In the genomic region with DNA sequence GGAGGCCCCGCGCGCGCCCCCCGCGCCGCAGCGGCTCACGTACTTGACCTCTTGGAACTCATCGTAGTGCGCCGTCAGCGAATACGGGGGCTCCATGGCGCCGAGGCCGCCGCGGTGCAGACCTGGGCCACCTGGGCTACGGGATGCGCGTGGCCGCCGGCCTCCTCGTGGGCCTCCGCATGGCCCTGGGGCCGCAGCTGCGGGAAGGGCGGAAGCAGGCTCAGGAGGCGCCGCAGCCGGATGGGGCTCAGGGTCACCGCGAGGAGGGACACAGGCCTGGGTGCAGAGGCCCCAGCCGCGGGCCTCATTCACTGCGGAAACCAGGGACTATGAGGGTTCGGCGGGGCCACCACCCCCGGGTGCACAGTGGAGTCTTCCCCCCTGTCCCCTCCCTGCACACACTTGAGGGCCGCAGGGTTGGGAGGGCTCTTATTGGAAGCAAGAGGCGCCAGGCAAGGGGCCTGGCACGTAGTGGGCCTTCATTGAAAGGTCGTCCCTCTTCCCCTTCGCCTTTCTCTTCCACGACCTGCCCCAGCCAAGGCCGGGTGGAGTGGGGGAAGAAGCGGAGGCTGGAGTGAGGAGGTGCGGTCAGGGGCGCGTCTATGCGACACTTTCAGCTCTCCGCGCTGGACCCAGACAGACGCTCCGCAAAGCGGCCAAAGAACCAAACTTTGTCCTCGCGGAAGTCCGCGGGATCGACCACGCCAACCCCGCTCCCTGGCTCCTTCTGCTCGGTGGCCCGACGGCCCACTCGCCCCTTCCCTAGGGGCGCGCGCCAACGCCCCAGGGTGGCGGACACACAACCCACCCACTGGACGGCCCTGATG, we compare ENCODE assay signal across 13 cellular contexts. TPM values are rescaled to one million over a fixed set of nuclear protein-coding genes. Genes with fewer than 3 reads are reported as not detected.
DNase-seq lines count a peak whose midpoint lies in the region; ATAC-seq and TF ChIP-seq lines count a peak whose summit lies in the region.
"Had no signal": no experiment of that assay in that cellular context is flagged by ENCODE, and none has a peak within 500 bp of the region (broad histone marks: within the 10 kb centered on the region; RNA-seq: fewer than 3 reads in every experiment).

No MANE protein-coding gene starts in this region.

- H3K9me3 Mint-ChIP-seq in endodermal cell, result no peaks in the 10 kb centered on the region

- no peaks in the 10 kb centered on the region for H3K36me3 Mint-ChIP-seq in endodermal cell (ENCODE audit: low read depth)

- intact Hi-C loops in ovary (cut with DNase I), result no loop called here
- intact Hi-C loops in lower leg skin (cut with DNase I; ENCODE audit: low total_unique reads), result no loop called here

- 8 to 10% methylated on average over 14 to 74 of the region's 74 CpGs for WGBS in endodermal cell (ENCODE audit: insufficient coverage in 1 of 2, insufficient read length in 1 of 2), 2 experiments
- WGBS in ovary, 3 donors, result 2 to 7% (median 5%) methylated on average over 37 to 74 of the region's 74 CpGs
- 3 to 4% methylated on average over 27 to 73 of the region's 74 CpGs for WGBS in lower leg skin, 2 donors

- H3K4me3 ChIP-seq in BE2C (ENCODE audit: low read depth, low read length) (no peak overlapping the region), endodermal cell (ENCODE audit: low read length) (no peak overlapping the region), ovary (peak overlapping the region; percentile 7), lower leg skin (ENCODE audit: low read depth, poor library complexity, severe bottlenecking) (no peak overlapping the region)

- H3K36me3 ChIP-seq in BE2C (no peaks in the 10 kb centered on the region), ES-I3 (ENCODE audit: insufficient read depth, low read length) (no peaks in the 10 kb centered on the region), endodermal cell (ENCODE audit: control insufficient read depth, insufficient read depth, low read length) (no peaks in the 10 kb centered on the region), ovary (no peaks in the 10 kb centered on the region)

- H3K27me3 Mint-ChIP-seq in endodermal cell (ENCODE audit: insufficient read depth), result peaks cover 76% of the 10 kb centered on the region

- H3K9ac ChIP-seq in ES-I3 (ENCODE audit: low read depth, low read length) (peak overlapping the region; percentile 47), endodermal cell (ENCODE audit: extremely low read depth, low read length, poor library complexity, severe bottlenecking) (no peak overlapping the region)

- H3K27ac ChIP-seq in endodermal cell (ENCODE audit: low read depth, low read length) (no peak overlapping the region), ovary (no peak overlapping the region)
- H3K27ac ChIP-seq: foreskin keratinocyte had no signal

- H3K4me3 Mint-ChIP-seq in endodermal cell, result peak overlapping the region; percentile 51

- H3K27ac Mint-ChIP-seq in endodermal cell, result no peak overlapping the region

- DNase-seq in BE2C (peak; percentile 8), endodermal cell (peak; percentile 72), ovary (peak in 4 of 5 donors; percentile 23 to 48 (median 35)), NCI-H146 (lab: John Stamatoyannopoulos, UW) (no peak), lower leg skin (ENCODE audit: low spot score in 2 of 2) (no peak)
- DNase-seq: activated naive CD4-positive, alpha-beta T cell treated with Interleukin-2 at 50 U/mL for 16 hours; foreskin keratinocyte; NCI-H524 had no signal

- H3K4me1 Mint-ChIP-seq in endodermal cell, result peaks cover 7% of the 10 kb centered on the region

- ATAC-seq in HG03025 (IDR thresholded peaks at IDR 0.05; ENCODE audit: low FRiP score, unreplicated experiment), result no peak
- ATAC-seq: foreskin keratinocyte had no signal

- TF ChIP-seq POLR2A in ovary (IDR thresholded peaks at IDR 0.05), result no peak
- TF ChIP-seq POLR2A in lower leg skin (IDR thresholded peaks at IDR 0.05), result no peak

- TF ChIP-seq CTCF in BE2C (IDR thresholded peaks at IDR 0.05; ENCODE audit: low read depth, low read length) (no peak), endodermal cell (conservative IDR thresholded peaks at IDR 0.05) (no peak), ovary (IDR thresholded peaks at IDR 0.05) (no peak), lower leg skin (IDR thresholded peaks at IDR 0.05) (no peak)

- H3K4me1 ChIP-seq in BE2C (no peaks in the 10 kb centered on the region), ES-I3 (ENCODE audit: insufficient read depth, low read length) (peaks cover 12% of the 10 kb centered on the region), endodermal cell (ENCODE audit: control insufficient read depth, insufficient read depth, low read length) (no peaks in the 10 kb centered on the region), ovary (ENCODE audit: insufficient read depth) (no peaks in the 10 kb centered on the region)
- H3K4me1 ChIP-seq: foreskin keratinocyte had no signal

- H3K9me3 ChIP-seq in BE2C (no peaks in the 10 kb centered on the region), ES-I3 (ENCODE audit: control insufficient read depth, insufficient read depth, low read length) (no peaks in the 10 kb centered on the region), endodermal cell (ENCODE audit: control insufficient read depth, low read length) (no peaks in the 10 kb centered on the region), ovary (no peaks in the 10 kb centered on the region)

- H3K27me3 ChIP-seq in BE2C (peaks cover 51% of the 10 kb centered on the region), endodermal cell (ENCODE audit: control insufficient read depth, insufficient read depth, low read length, poor library complexity, severe bottlenecking) (peaks cover 76% of the 10 kb centered on the region), ovary (no peaks in the 10 kb centered on the region)

- TF ChIP-seq EP300 in ovary (IDR thresholded peaks at IDR 0.05), result no peak

RNA-seq across cellular contexts. Expression of gene ECEL1, which starts 0.9 kb away (rescaled TPM):
- 0.37 TPM for polyA plus RNA-seq in BE2C (2012; ENCODE audit: insufficient read depth, insufficient read length, low read depth)
- total RNA-seq in endodermal cell (1 to 10 TPM; 1.6 to 4.6 TPM), ovary (100 to 1,000 TPM in 2 of 7 donors, 10 to 100 TPM in 5; 34.8 to 251 (median 48.8) TPM), lower leg skin (under 1 TPM in 2 of 4 donors, not detected in 2; 0.10 to 0.39 TPM)
- polyA plus RNA-seq in endodermal cell (2013, experiment 1 of 2), result 16.1 TPM
- polyA plus RNA-seq in endodermal cell (2013, experiment 2 of 2), result 12.0 TPM
- polyA plus RNA-seq in ovary, result 10 to 100 TPM in 1 of 2 donors, 1 to 10 TPM in 1; 2.4 to 41.9 TPM
- total RNA-seq: foreskin keratinocyte, lung microvascular endothelial cell, M059J had no signal
- polyA plus RNA-seq: foreskin keratinocyte had no signal

RNA-seq across cellular contexts. Expression of gene ALPI, which starts 30.8 kb away (rescaled TPM):
- polyA plus RNA-seq in BE2C (2012; ENCODE audit: insufficient read depth, insufficient read length, low read depth), result not detected
- total RNA-seq in endodermal cell (not detected), ovary (under 1 TPM in 1 of 7 donors, not detected in 6; 0.72 TPM), lower leg skin (not detected)
- not detected for polyA plus RNA-seq in endodermal cell (2013, experiment 1 of 2)
- not detected for polyA plus RNA-seq in endodermal cell (2013, experiment 2 of 2)
- polyA plus RNA-seq in ovary, result not detected
- total RNA-seq: foreskin keratinocyte, lung microvascular endothelial cell, M059J, skeletal muscle tissue had no signal
- polyA plus RNA-seq: foreskin keratinocyte had no signal

RNA-seq across cellular contexts. Expression of gene PRSS56, which starts 33.4 kb away (rescaled TPM):
- polyA plus RNA-seq in BE2C (2012; ENCODE audit: insufficient read depth, insufficient read length, low read depth), result not detected
- total RNA-seq in endodermal cell, result not detected
- polyA plus RNA-seq in endodermal cell (2013, experiment 1 of 2), result 8.4 TPM
- polyA plus RNA-seq in endodermal cell (2013, experiment 2 of 2), result 3.4 TPM
- under 1 TPM in 2 of 7 donors, not detected in 5; 0.27 to 0.35 TPM for total RNA-seq in ovary
- polyA plus RNA-seq in ovary, result not detected
- not detected for total RNA-seq in lower leg skin
- total RNA-seq: foreskin keratinocyte, lung microvascular endothelial cell, M059J had no signal
- polyA plus RNA-seq: foreskin keratinocyte had no signal

RNA-seq across cellular contexts. Expression of gene CHRND, which starts 39.2 kb away (rescaled TPM):
- not detected for polyA plus RNA-seq in BE2C (2012; ENCODE audit: insufficient read depth, insufficient read length, low read depth)
- under 1 TPM in 1 of 2 donors, not detected in 1; 0.11 TPM for total RNA-seq in endodermal cell
- 1.2 TPM for polyA plus RNA-seq in endodermal cell (2013, experiment 1 of 2)
- 0.70 TPM for polyA plus RNA-seq in endodermal cell (2013, experiment 2 of 2)
- under 1 TPM in 2 of 7 donors, not detected in 5; 0.28 to 0.40 TPM for total RNA-seq in ovary
- polyA plus RNA-seq in ovary, result not detected
- total RNA-seq in lower leg skin, result not detected
- total RNA-seq: foreskin keratinocyte, lung microvascular endothelial cell, M059J had no signal
- polyA plus RNA-seq: foreskin keratinocyte had no signal

RNA-seq across cellular contexts. Expression of gene CHRNG, which starts 52.7 kb away (rescaled TPM):
- 0.45 TPM for polyA plus RNA-seq in BE2C (2012; ENCODE audit: insufficient read depth, insufficient read length, low read depth)
- total RNA-seq in endodermal cell (not detected), ovary (not detected), lower leg skin (not detected)
- 0.39 TPM for polyA plus RNA-seq in endodermal cell (2013, experiment 1 of 2)
- 0.33 TPM for polyA plus RNA-seq in endodermal cell (2013, experiment 2 of 2)
- polyA plus RNA-seq in ovary, result not detected
- total RNA-seq: foreskin keratinocyte, lung microvascular endothelial cell, M059J had no signal
- polyA plus RNA-seq: foreskin keratinocyte had no signal

Comparison
In these comparisons a context has a peak if more than half of its experiments do, and no peak if none do; other contexts are left out.
1. DNase-seq: peak in BE2C (single experiment), endodermal cell (single experiment) and ovary (4 of 5); none in NCI-H146 (single experiment) and lower leg skin (0 of 2).
2. RNA of gene ECEL1, which starts 0.9 kb away (total RNA-seq): 34.8 to 251 TPM in ovary; 1.6 to 4.6 TPM in endodermal cell and 0.10 to 0.39 TPM in lower leg skin; every median in the first group is over 4 times any median in the second.